1 cellular context compared by ENCODE assay signal in the genomic region with DNA sequence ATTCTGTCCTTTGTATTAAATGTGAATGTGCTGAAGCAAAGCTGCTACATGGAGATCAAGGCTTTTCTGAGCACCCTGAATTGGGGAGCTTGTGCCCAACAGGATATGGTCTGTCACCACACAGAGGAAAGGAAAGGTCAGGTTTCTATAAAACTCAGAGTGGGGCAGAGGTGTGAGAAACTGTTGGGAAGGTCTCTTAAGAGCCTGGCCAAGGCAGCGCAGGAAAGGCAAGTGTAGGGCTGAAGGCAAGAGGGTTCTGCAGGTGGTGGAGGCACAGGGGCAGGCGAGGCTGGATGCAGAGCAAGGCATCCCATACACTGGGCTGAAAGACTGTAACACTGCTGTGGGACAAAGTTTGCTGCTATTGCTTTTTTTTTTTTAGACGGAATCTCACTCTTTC.
TF ChIP-seq lines count a peak whose summit lies in the region.

No MANE protein-coding gene starts in this region.

TF ChIP-seq in GM12878, 131 proteins besides CTCF, POLR2A, EP300 and RAD21:
- TF ChIP-seq KAT2A (conservative IDR thresholded peaks at IDR 0.05; ENCODE audit: control insufficient read depth, low read depth, low read length) (no peak), RELA (IDR thresholded peaks at IDR 0.05; ENCODE audit: borderline replicate concordance, partially characterized antibody) (no peak), MYB (IDR thresholded peaks at IDR 0.05; ENCODE audit: borderline replicate concordance, low read depth, low read length) (no peak), NBN (IDR thresholded peaks at IDR 0.05) (no peak), SREBF1 (IDR thresholded peaks at IDR 0.05; ENCODE audit: low read length) (no peak)
- TF ChIP-seq, protein P1, sequence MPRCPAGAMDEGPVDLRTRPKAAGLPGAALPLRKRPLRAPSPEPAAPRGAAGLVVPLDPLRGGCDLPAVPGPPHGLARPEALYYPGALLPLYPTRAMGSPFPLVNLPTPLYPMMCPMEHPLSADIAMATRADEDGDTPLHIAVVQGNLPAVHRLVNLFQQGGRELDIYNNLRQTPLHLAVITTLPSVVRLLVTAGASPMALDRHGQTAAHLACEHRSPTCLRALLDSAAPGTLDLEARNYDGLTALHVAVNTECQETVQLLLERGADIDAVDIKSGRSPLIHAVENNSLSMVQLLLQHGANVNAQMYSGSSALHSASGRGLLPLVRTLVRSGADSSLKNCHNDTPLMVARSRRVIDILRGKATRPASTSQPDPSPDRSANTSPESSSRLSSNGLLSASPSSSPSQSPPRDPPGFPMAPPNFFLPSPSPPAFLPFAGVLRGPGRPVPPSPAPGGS (IDR thresholded peaks at IDR 0.05; ENCODE audit: borderline replicate concordance, insufficient read depth, low read depth, low read length, poor library complexity, severe bottlenecking): no peak
TF ChIP-seq in GM12878: peak in this region for 0.
